In the genomic region with DNA sequence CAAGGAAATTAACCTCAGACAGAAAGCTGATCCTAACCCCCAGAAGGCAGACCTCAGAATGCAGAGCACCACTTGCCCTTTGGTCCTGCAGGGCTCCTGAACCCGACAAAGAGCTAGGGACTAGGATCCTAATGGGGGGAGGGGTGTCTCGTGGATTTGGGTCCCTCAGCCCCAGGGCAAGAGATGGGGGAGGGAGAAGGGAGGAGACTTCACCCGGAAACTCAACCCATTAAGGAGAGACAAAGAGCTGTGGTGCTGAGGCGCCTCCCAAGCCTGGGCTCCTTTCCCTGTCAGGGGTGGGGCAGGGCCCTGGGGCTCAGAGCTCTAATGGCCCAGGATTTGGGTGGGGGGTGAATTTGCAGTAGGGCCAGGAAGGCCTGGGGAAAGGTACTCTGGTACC, we compare ENCODE assay signal across 1 cellular context.
TF ChIP-seq lines count a peak whose summit lies in the region.

No MANE protein-coding gene starts in this region.

TF ChIP-seq in GM23338, 12 proteins besides CTCF, POLR2A, EP300 and RAD21:
- TF ChIP-seq STAT1 (IDR thresholded peaks at IDR 0.05; ENCODE audit: unreplicated experiment) (no peak), EZH2 (IDR thresholded peaks at IDR 0.05; ENCODE audit: low read depth, unreplicated experiment) (no peak)
